37 cellular contexts compared by ENCODE assay signal in the genomic region with DNA sequence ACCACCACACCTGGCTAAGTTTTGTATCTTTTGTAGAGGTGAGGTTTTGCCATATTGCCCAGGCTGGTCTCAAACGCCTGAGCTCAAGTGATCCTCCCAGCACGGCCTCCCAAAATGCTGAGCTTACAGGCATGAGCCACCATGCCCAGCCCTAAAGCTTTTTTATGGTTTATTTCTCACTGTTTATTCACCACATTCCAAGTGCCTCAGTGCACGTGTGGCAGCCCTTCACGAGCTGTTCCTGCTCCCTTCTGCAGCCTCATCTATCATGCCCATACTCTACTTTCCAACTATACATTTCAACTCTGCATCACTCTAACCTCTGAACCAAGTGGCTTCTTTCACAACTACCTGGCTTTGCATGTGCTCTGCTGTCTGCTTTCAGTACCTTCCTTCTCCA.
"Had no signal": no experiment of that assay in that cellular context is flagged by ENCODE, and none has a peak within 500 bp of the region (broad histone marks: within the 10 kb centered on the region; RNA-seq: fewer than 3 reads in every experiment).

No MANE protein-coding gene starts in this region.

- H3K36me3 Mint-ChIP-seq: activated CD4-positive, alpha-beta memory T cell treated with anti-CD3 and anti-CD28 coated beads for 36 hours; activated naive CD4-positive, alpha-beta T cell treated with anti-CD3 and anti-CD28 coated beads, Interleukin-2, amount 50 U/mL, for 72 hours; activated naive CD8-positive, alpha-beta T cell treated with anti-CD3 and anti-CD28 coated beads for 36 hours had no signal

- H3K9me3 Mint-ChIP-seq: activated B cell treated with CpG ODN at 0.5 μM for 24 hours; activated CD4-positive, alpha-beta memory T cell treated with anti-CD3 and anti-CD28 coated beads for 36 hours; activated CD4-positive, alpha-beta T cell treated with anti-CD3 and anti-CD28 coated beads, Interleukin-2, amount 10 ng/mL, durations not matched to agents 24 days and 14 days; activated CD8-positive, alpha-beta T cell treated with anti-CD3 and anti-CD28 coated beads for 36 hours; activated naive CD4-positive, alpha-beta T cell treated with anti-CD3 and anti-CD28 coated beads for 36 hours; activated naive CD4-positive, alpha-beta T cell treated with anti-CD3 and anti-CD28 coated beads, Interleukin-2, amount 50 U/mL, for 72 hours; activated naive CD8-positive, alpha-beta T cell treated with anti-CD3 and anti-CD28 coated beads for 36 hours; activated T-cell treated with anti-CD3 and anti-CD28 coated beads, Interleukin-2, amount 50 U/mL, for 4 hours; activated T-cell treated with anti-CD3 and anti-CD28 coated beads, Interleukin-2, amount 50 U/mL, for 72 hours; activated T-helper 1 cell treated with anti-CD3 and anti-CD28 coated beads, Interleukin-12 subunit alpha, Interleukin-12 subunit beta, Interleukin-2, Interleukin-4 antibody, amounts not matched to agents 30 ng/mL and 10 ng/mL and 1 ng/mL, durations not matched to agents 14 hours and 24 hours and 36 hours; activated T-helper 17 cell treated with anti-CD3 and anti-CD28 coated beads, Interleukin-2, amount 50 U/mL, for 72 hours; T-helper 1 cell treated with Interleukin-12 subunit alpha and Interleukin-12 subunit beta and Interleukin-4 antibody, amounts not matched to agents 30 μg/mL and 1 μg/mL, for 36 hours; T-helper 2 cell treated with Interferon-gamma antibody and Interleukin-4, amounts not matched to agents 5 μg/mL and 100 μg/mL, for 36 hours had no signal

- ATAC-seq: activated CD4-positive, alpha-beta T cell treated with anti-CD3 and anti-CD28 coated beads for 36 hours; activated CD8-positive, alpha-beta T cell treated with anti-CD3 and anti-CD28 coated beads for 36 hours; activated naive CD4-positive, alpha-beta T cell treated with anti-CD3 and anti-CD28 coated beads, Interleukin-2, amount 50 U/mL, for 72 hours; activated T-cell treated with anti-CD3 and anti-CD28 coated beads, Interleukin-2, amount 50 U/mL, for 4 hours; activated T-cell treated with anti-CD3 and anti-CD28 coated beads, Interleukin-2, amount 50 U/mL, for 72 hours; activated T-helper 17 cell treated with anti-CD3 and anti-CD28 coated beads, Interleukin-2, amount 50 U/mL, for 72 hours; body of pancreas had no signal

- H3K27ac Mint-ChIP-seq: activated B cell treated with CpG ODN at 0.5 μM for 24 hours; activated CD4-positive, alpha-beta memory T cell treated with anti-CD3 and anti-CD28 coated beads for 36 hours; activated CD4-positive, alpha-beta T cell treated with anti-CD3 and anti-CD28 coated beads for 36 hours; activated CD4-positive, alpha-beta T cell treated with anti-CD3 and anti-CD28 coated beads, Interleukin-2, amount 10 ng/mL, durations not matched to agents 24 days and 14 days; activated CD8-positive, alpha-beta T cell treated with anti-CD3 and anti-CD28 coated beads for 36 hours; activated naive CD4-positive, alpha-beta T cell treated with anti-CD3 and anti-CD28 coated beads for 36 hours; activated naive CD4-positive, alpha-beta T cell treated with anti-CD3 and anti-CD28 coated beads, Interleukin-2, amount 50 U/mL, for 72 hours; activated naive CD8-positive, alpha-beta T cell treated with anti-CD3 and anti-CD28 coated beads for 36 hours; activated T-cell treated with anti-CD3 and anti-CD28 coated beads, Interleukin-2, amount 50 U/mL, for 72 hours; activated T-helper 1 cell treated with anti-CD3 and anti-CD28 coated beads, Interleukin-12 subunit alpha, Interleukin-12 subunit beta, Interleukin-2, Interleukin-4 antibody, amounts not matched to agents 30 ng/mL and 10 ng/mL and 1 ng/mL, durations not matched to agents 14 hours and 24 hours and 36 hours; activated T-helper 17 cell treated with anti-CD3 and anti-CD28 coated beads, Interleukin-2, amount 50 U/mL, for 72 hours; T-helper 1 cell treated with Interleukin-12 subunit alpha and Interleukin-12 subunit beta and Interleukin-4 antibody, amounts not matched to agents 30 μg/mL and 1 μg/mL, for 36 hours; T-helper 2 cell treated with Interferon-gamma antibody and Interleukin-4, amounts not matched to agents 5 μg/mL and 100 μg/mL, for 36 hours had no signal

- H3K36me3 ChIP-seq: adrenal gland, brain microvascular endothelial cell, breast epithelium had no signal

- H3K4me1 Mint-ChIP-seq: activated B cell treated with CpG ODN at 0.5 μM for 24 hours; activated CD4-positive, alpha-beta T cell treated with anti-CD3 and anti-CD28 coated beads for 36 hours; activated CD4-positive, alpha-beta T cell treated with anti-CD3 and anti-CD28 coated beads, Interleukin-2, amount 10 ng/mL, durations not matched to agents 24 days and 14 days; activated naive CD8-positive, alpha-beta T cell treated with anti-CD3 and anti-CD28 coated beads for 36 hours; activated T-helper 17 cell treated with anti-CD3 and anti-CD28 coated beads, Interleukin-2, amount 50 U/mL, for 72 hours had no signal

- H3K4me1 ChIP-seq: adrenal gland, body of pancreas, breast epithelium had no signal

- H3K9me3 ChIP-seq: adrenal gland, body of pancreas, breast epithelium had no signal

- H3K27me3 ChIP-seq: adrenal gland, body of pancreas, brain microvascular endothelial cell, breast epithelium had no signal

- DNase-seq: activated B cell treated with CpG ODN at 0.5 μM for 24 hours; activated CD4-positive, alpha-beta memory T cell treated with anti-CD3 and anti-CD28 coated beads for 36 hours; activated CD4-positive, alpha-beta T cell treated with anti-CD3 and anti-CD28 coated beads for 36 hours; activated CD4-positive, alpha-beta T cell treated with anti-CD3 and anti-CD28 coated beads, Interleukin-2, amount 10 ng/mL, durations not matched to agents 24 days and 14 days; activated CD4-positive, alpha-beta T cell treated with anti-CD3 and anti-CD28 coated beads, Interleukin-2, amount 50 U/mL, for 1 hour; activated CD4-positive, alpha-beta T cell treated with anti-CD3 and anti-CD28 coated beads, Interleukin-2, amount 50 U/mL, for 4 hours; activated CD4-positive, CD25-positive, alpha-beta regulatory T cell treated with anti-CD3 and anti-CD28 coated beads, Interleukin-2, amount 50 U/mL, for 72 hours; activated CD8-positive, alpha-beta memory T cell treated with anti-CD3 and anti-CD28 coated beads, Interleukin-2, amount 50 U/mL, for 4 hours; activated CD8-positive, alpha-beta T cell treated with anti-CD3 and anti-CD28 coated beads for 36 hours; activated effector memory CD4-positive, alpha-beta T cell treated with anti-CD3 and anti-CD28 coated beads, Interleukin-2, amount 50 U/mL, for 16 hours; activated gamma-delta T cell treated with Interleukin-2 at 50 U/mL for 16 hours; activated naive CD4-positive, alpha-beta T cell; activated naive CD4-positive, alpha-beta T cell treated with anti-CD3 and anti-CD28 coated beads for 36 hours; activated naive CD4-positive, alpha-beta T cell treated with anti-CD3 and anti-CD28 coated beads, Interleukin-2, amount 50 U/mL, for 16 hours; activated naive CD8-positive, alpha-beta T cell treated with anti-CD3 and anti-CD28 coated beads for 36 hours; activated T-cell treated with anti-CD3 and anti-CD28 coated beads for 4 hours; activated T-cell treated with anti-CD3 and anti-CD28 coated beads, Interleukin-2, amount 50 U/mL, for 1 hour; activated T-cell treated with anti-CD3 and anti-CD28 coated beads, Interleukin-2, amount 50 U/mL, for 4 hours; activated T-cell treated with anti-CD3 and anti-CD28 coated beads, Interleukin-2, amount 50 U/mL, for 72 hours; adrenal gland; amniotic stem cell; aorta; body of pancreas; brain microvascular endothelial cell; central memory CD4-positive, alpha-beta T cell; T-helper 1 cell; T-helper 2 cell; T-helper 9 cell had no signal

- FAIRE-seq: astrocyte, TTC549 had no signal

- H3K27me3 Mint-ChIP-seq: activated CD4-positive, alpha-beta T cell treated with anti-CD3 and anti-CD28 coated beads for 36 hours; activated CD4-positive, alpha-beta T cell treated with anti-CD3 and anti-CD28 coated beads, Interleukin-2, amount 10 ng/mL, durations not matched to agents 24 days and 14 days; activated CD8-positive, alpha-beta T cell treated with anti-CD3 and anti-CD28 coated beads for 36 hours; activated T-helper 17 cell treated with anti-CD3 and anti-CD28 coated beads, Interleukin-2, amount 50 U/mL, for 72 hours had no signal

- H3K27ac ChIP-seq: adrenal gland, body of pancreas, brain microvascular endothelial cell, breast epithelium, VCaP had no signal

- H3K4me3 ChIP-seq: adrenal gland, body of pancreas, breast epithelium had no signal

- H3K4me3 Mint-ChIP-seq: activated B cell treated with CpG ODN at 0.5 μM for 24 hours; activated CD4-positive, alpha-beta memory T cell treated with anti-CD3 and anti-CD28 coated beads for 36 hours; activated CD4-positive, alpha-beta T cell treated with anti-CD3 and anti-CD28 coated beads for 36 hours; activated CD4-positive, alpha-beta T cell treated with anti-CD3 and anti-CD28 coated beads, Interleukin-2, amount 10 ng/mL, durations not matched to agents 24 days and 14 days; activated CD8-positive, alpha-beta T cell treated with anti-CD3 and anti-CD28 coated beads for 36 hours; activated naive CD4-positive, alpha-beta T cell treated with anti-CD3 and anti-CD28 coated beads for 36 hours; activated naive CD8-positive, alpha-beta T cell treated with anti-CD3 and anti-CD28 coated beads for 36 hours; activated T-cell treated with anti-CD3 and anti-CD28 coated beads, Interleukin-2, amount 50 U/mL, for 4 hours; activated T-cell treated with anti-CD3 and anti-CD28 coated beads, Interleukin-2, amount 50 U/mL, for 72 hours; activated T-helper 1 cell treated with anti-CD3 and anti-CD28 coated beads, Interleukin-12 subunit alpha, Interleukin-12 subunit beta, Interleukin-2, Interleukin-4 antibody, amounts not matched to agents 30 ng/mL and 10 ng/mL and 1 ng/mL, durations not matched to agents 14 hours and 24 hours and 36 hours; activated T-helper 17 cell treated with anti-CD3 and anti-CD28 coated beads, Interleukin-2, amount 50 U/mL, for 72 hours; T-helper 1 cell treated with Interleukin-12 subunit alpha and Interleukin-12 subunit beta and Interleukin-4 antibody, amounts not matched to agents 30 μg/mL and 1 μg/mL, for 36 hours; T-helper 2 cell treated with Interferon-gamma antibody and Interleukin-4, amounts not matched to agents 5 μg/mL and 100 μg/mL, for 36 hours had no signal
